In genomic region chr7:84022009-84022408, GRCh38 we compare ENCODE assay signal across 21 cellular contexts.
"Had no signal": no experiment of that assay in that cellular context is flagged by ENCODE, and none has a peak within 500 bp of the region (broad histone marks: within the 10 kb centered on the region; RNA-seq: fewer than 3 reads in every experiment).

No MANE protein-coding gene starts in this region.

- FAIRE-seq: TTC549 had no signal

- H3K4me3 ChIP-seq: adrenal gland had no signal

- H3K9me3 ChIP-seq: adrenal gland had no signal

- ATAC-seq: activated CD8-positive, alpha-beta T cell treated with anti-CD3 and anti-CD28 coated beads for 36 hours; T-cell had no signal

- H3K27ac ChIP-seq: adrenal gland had no signal

- H3K36me3 ChIP-seq: adrenal gland had no signal

- H3K27me3 Mint-ChIP-seq: activated B cell treated with CpG ODN at 0.5 μM for 24 hours; activated CD4-positive, alpha-beta T cell treated with anti-CD3 and anti-CD28 coated beads, Interleukin-2, amount 10 ng/mL, durations not matched to agents 7 days and 5 days; activated CD8-positive, alpha-beta T cell treated with anti-CD3 and anti-CD28 coated beads for 36 hours; activated naive CD8-positive, alpha-beta T cell treated with anti-CD3 and anti-CD28 coated beads, Interleukin-2, amount 10 ng/mL, durations not matched to agents 7 days and 5 days; T-cell had no signal

- H3K27ac Mint-ChIP-seq: activated B cell treated with CpG ODN at 0.5 μM for 24 hours; activated CD4-positive, alpha-beta T cell treated with anti-CD3 and anti-CD28 coated beads, Interleukin-2, amount 10 ng/mL, durations not matched to agents 7 days and 5 days; activated CD8-positive, alpha-beta T cell treated with anti-CD3 and anti-CD28 coated beads for 36 hours; activated naive CD8-positive, alpha-beta T cell treated with anti-CD3 and anti-CD28 coated beads, Interleukin-2, amount 10 ng/mL, durations not matched to agents 7 days and 5 days; T-cell had no signal

- H3K4me3 Mint-ChIP-seq: activated B cell treated with CpG ODN at 0.5 μM for 24 hours; activated CD4-positive, alpha-beta T cell treated with anti-CD3 and anti-CD28 coated beads, Interleukin-2, amount 10 ng/mL, durations not matched to agents 7 days and 5 days; activated CD8-positive, alpha-beta T cell treated with anti-CD3 and anti-CD28 coated beads for 36 hours; activated naive CD8-positive, alpha-beta T cell treated with anti-CD3 and anti-CD28 coated beads, Interleukin-2, amount 10 ng/mL, durations not matched to agents 7 days and 5 days; T-cell had no signal

- H3K4me1 ChIP-seq: adrenal gland had no signal

- DNase-seq: activated B cell treated with CpG ODN at 0.5 μM for 24 hours; activated CD4-positive, alpha-beta T cell treated with anti-CD3 and anti-CD28 coated beads for 1 hour; activated CD4-positive, alpha-beta T cell treated with anti-CD3 and anti-CD28 coated beads, Interleukin-2, amount 10 ng/mL, durations not matched to agents 7 days and 5 days; activated CD8-positive, alpha-beta memory T cell treated with anti-CD3 and anti-CD28 coated beads, Interleukin-2, amount 50 U/mL, for 4 hours; activated CD8-positive, alpha-beta T cell treated with anti-CD3 and anti-CD28 coated beads for 36 hours; activated naive CD4-positive, alpha-beta T cell treated with anti-CD3 and anti-CD28 coated beads, Interleukin-2, amount 50 U/mL, for 16 hours; activated naive CD8-positive, alpha-beta T cell treated with anti-CD3 and anti-CD28 coated beads, Interleukin-2, amount 10 ng/mL, durations not matched to agents 7 days and 5 days; adrenal gland; anterior cingulate cortex; cerebellar nuclear complex; Karpas-422; MM.1S; NCI-H1105; NCI-H1436; NCI-H1694 treated with DMSO at 0.1 percent for 48 hours; NCI-H345; NCI-H82; T-cell; T-helper 2 cell; T1000 had no signal

- H3K4me1 Mint-ChIP-seq: activated B cell treated with CpG ODN at 0.5 μM for 24 hours; activated CD4-positive, alpha-beta T cell treated with anti-CD3 and anti-CD28 coated beads, Interleukin-2, amount 10 ng/mL, durations not matched to agents 7 days and 5 days; activated naive CD8-positive, alpha-beta T cell treated with anti-CD3 and anti-CD28 coated beads, Interleukin-2, amount 10 ng/mL, durations not matched to agents 7 days and 5 days; T-cell had no signal

- H3K36me3 Mint-ChIP-seq: activated naive CD8-positive, alpha-beta T cell treated with anti-CD3 and anti-CD28 coated beads, Interleukin-2, amount 10 ng/mL, durations not matched to agents 7 days and 5 days; T-cell had no signal

- H3K27me3 ChIP-seq: adrenal gland had no signal

- H3K9me3 Mint-ChIP-seq: activated B cell treated with CpG ODN at 0.5 μM for 24 hours; activated CD4-positive, alpha-beta T cell treated with anti-CD3 and anti-CD28 coated beads, Interleukin-2, amount 10 ng/mL, durations not matched to agents 7 days and 5 days; activated CD8-positive, alpha-beta T cell treated with anti-CD3 and anti-CD28 coated beads for 36 hours; activated naive CD8-positive, alpha-beta T cell treated with anti-CD3 and anti-CD28 coated beads, Interleukin-2, amount 10 ng/mL, durations not matched to agents 7 days and 5 days; T-cell had no signal
